ENCODE assay signal across 20 cellular contexts in the genomic region with DNA sequence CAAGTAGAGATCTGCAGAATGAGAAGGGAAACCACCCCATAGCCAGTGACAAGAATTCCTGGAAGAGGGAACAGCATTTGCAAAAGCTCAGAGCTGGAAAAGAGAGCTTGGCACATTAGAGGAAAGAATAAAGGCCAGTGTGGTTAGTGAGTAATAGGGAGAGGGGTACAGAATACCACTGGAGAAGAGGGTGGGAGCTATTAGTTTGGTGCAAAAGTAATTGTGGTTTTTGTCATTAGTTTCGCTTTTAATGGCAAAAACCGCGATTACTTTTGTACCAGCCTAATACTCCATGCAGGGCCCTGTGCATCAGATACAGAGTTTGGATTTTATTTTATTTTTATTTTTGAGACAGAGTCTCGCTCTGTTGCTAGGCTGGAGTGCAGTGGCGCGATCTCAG. TPM values are rescaled to one million over a fixed set of nuclear protein-coding genes. Genes with fewer than 3 reads are reported as not detected.
A peak's percentile ranks its signal among the peaks of the same experiment; 100 is the strongest.
DNase-seq lines count a peak whose midpoint lies in the region; ATAC-seq and TF ChIP-seq lines count a peak whose summit lies in the region.
"Had no signal": no experiment of that assay in that cellular context is flagged by ENCODE, and none has a peak within 500 bp of the region (broad histone marks: within the 10 kb centered on the region; RNA-seq: fewer than 3 reads in every experiment).

No MANE protein-coding gene starts in this region.

- no peaks in the 10 kb centered on the region for H3K36me3 ChIP-seq in osteoblast (ENCODE audit: insufficient read depth, low read length)

- H4K20me1 ChIP-seq in osteoblast (ENCODE audit: insufficient read depth, low read length) = no peaks in the 10 kb centered on the region

- peak overlapping the region; percentile 49; the same call in 1 of the 2 replicates for H3K4me3 ChIP-seq in GM08714 (ENCODE audit: low read length)
- H3K4me3 ChIP-seq in osteoblast (ENCODE audit: insufficient read depth, low read length) = no peak overlapping the region
- no peak overlapping the region for H3K4me3 ChIP-seq in coronary artery
- H3K4me3 ChIP-seq: esophagus squamous epithelium, GM23248, tibial nerve had no signal

- H3K27me3 Mint-ChIP-seq in central memory CD8-positive, alpha-beta T cell = no peaks in the 10 kb centered on the region
- H3K27me3 Mint-ChIP-seq: stimulated activated naive CD8-positive, alpha-beta T cell treated with anti-CD3 and anti-CD28 coated beads, Interleukin-15, Interleukin-2, amounts not matched to agents 100 ng/mL and 50 ng/mL, for 24 hours had no signal

- peak overlapping the region; percentile 69 for H3K4me3 Mint-ChIP-seq in central memory CD8-positive, alpha-beta T cell
- H3K4me3 Mint-ChIP-seq: activated naive CD4-positive, alpha-beta T cell treated with anti-CD3 and anti-CD28 coated beads for 36 hours; mesothelial cell of epicardium; stimulated activated naive CD8-positive, alpha-beta T cell treated with anti-CD3 and anti-CD28 coated beads, Interleukin-15, Interleukin-2, amounts not matched to agents 100 ng/mL and 50 ng/mL, for 24 hours had no signal

- no peaks in the 10 kb centered on the region for H3K79me2 ChIP-seq in osteoblast (ENCODE audit: insufficient read depth, low read length)

- H2AFZ ChIP-seq in osteoblast (ENCODE audit: low read length) = no peak overlapping the region
- H2AFZ ChIP-seq: GM23248 had no signal

- no peak for DNase-seq in central memory CD8-positive, alpha-beta T cell (ENCODE audit: low spot score in 2 of 2)
- DNase-seq in osteoblast (ENCODE audit: insufficient read length, low spot score, missing footprints) (no peak), head of caudate nucleus (no peak), coronary artery (ENCODE audit: low spot score) (no peak)
- DNase-seq: activated CD4-positive, alpha-beta T cell treated with anti-CD3 and anti-CD28 coated beads for 48 hours; activated naive CD4-positive, alpha-beta T cell treated with anti-CD3 and anti-CD28 coated beads for 36 hours; aorta; central memory CD4-positive, alpha-beta T cell; effector CD8-positive, alpha-beta T cell; esophagus squamous epithelium; GM23248; MV-4-11; NCI-H1694 treated with DMSO at 0.1 percent for 48 hours had no signal

- ATAC-seq in GM18867 (IDR thresholded peaks at IDR 0.05; ENCODE audit: unreplicated experiment) (peak; percentile 49), HG02798 (IDR thresholded peaks at IDR 0.05; ENCODE audit: poor library complexity, unreplicated experiment) (peak; percentile 45)
- peak; percentile 46 for ATAC-seq in central memory CD8-positive, alpha-beta T cell (replicated peaks; ENCODE audit: extremely low read depth, poor library complexity, severe bottlenecking)

- peaks cover 4% of the 10 kb centered on the region for H3K36me3 Mint-ChIP-seq in central memory CD8-positive, alpha-beta T cell (ENCODE audit: insufficient read depth)
- H3K36me3 Mint-ChIP-seq: mesothelial cell of epicardium had no signal

- H3K4me2 ChIP-seq in osteoblast (ENCODE audit: insufficient read depth, low read length) = no peak overlapping the region

- H3K27ac ChIP-seq in osteoblast (ENCODE audit: low read depth, low read length) (no peak overlapping the region), coronary artery (no peak overlapping the region)
- H3K27ac ChIP-seq: esophagus squamous epithelium, tibial nerve had no signal

- H3K4me1 Mint-ChIP-seq in central memory CD8-positive, alpha-beta T cell = peaks cover 31% of the 10 kb centered on the region
- H3K4me1 Mint-ChIP-seq: mesothelial cell of epicardium had no signal

- H3K27me3 ChIP-seq in osteoblast (ENCODE audit: insufficient read depth, low read length) = no peaks in the 10 kb centered on the region
- H3K27me3 ChIP-seq: esophagus squamous epithelium, tibial nerve had no signal

- no peaks in the 10 kb centered on the region for H3K9me3 ChIP-seq in osteoblast (ENCODE audit: low read depth, low read length)
- H3K9me3 ChIP-seq: esophagus squamous epithelium, tibial nerve had no signal

- no peaks in the 10 kb centered on the region for H3K9me3 Mint-ChIP-seq in central memory CD8-positive, alpha-beta T cell
- H3K9me3 Mint-ChIP-seq: activated naive CD4-positive, alpha-beta T cell treated with anti-CD3 and anti-CD28 coated beads for 36 hours; mesothelial cell of epicardium; stimulated activated naive CD8-positive, alpha-beta T cell treated with anti-CD3 and anti-CD28 coated beads, Interleukin-15, Interleukin-2, amounts not matched to agents 100 ng/mL and 50 ng/mL, for 24 hours had no signal

- H3K4me1 ChIP-seq in osteoblast (ENCODE audit: insufficient read depth, low read length) = peaks cover 3% of the 10 kb centered on the region
- H3K4me1 ChIP-seq: esophagus squamous epithelium, tibial nerve had no signal

- peak overlapping the region; percentile 83 for H3K27ac Mint-ChIP-seq in central memory CD8-positive, alpha-beta T cell (ENCODE audit: low read depth)
- H3K27ac Mint-ChIP-seq: activated naive CD4-positive, alpha-beta T cell treated with anti-CD3 and anti-CD28 coated beads for 36 hours; mesothelial cell of epicardium; progenitor cell of endocrine pancreas; stimulated activated naive CD8-positive, alpha-beta T cell treated with anti-CD3 and anti-CD28 coated beads, Interleukin-15, Interleukin-2, amounts not matched to agents 100 ng/mL and 50 ng/mL, for 24 hours had no signal

- intact Hi-C loops in head of caudate nucleus (cut with DNase I) = no loop called here

- TF ChIP-seq CTCF in osteoblast (IDR thresholded peaks at IDR 0.05; ENCODE audit: extremely low read depth, low read depth, low read length) (no peak), coronary artery (IDR thresholded peaks at IDR 0.05) (no peak)

RNA-seq across cellular contexts. Expression of gene SLC24A1, which starts 9.8 kb away (rescaled TPM):
- total RNA-seq in osteoblast = 10.1 and 11.8 TPM in 2 replicates

RNA-seq across cellular contexts. Expression of gene INTS14, which starts 20.6 kb away (rescaled TPM):
- 31.5 and 35.4 TPM in 2 replicates for total RNA-seq in osteoblast
